In the genomic region with DNA sequence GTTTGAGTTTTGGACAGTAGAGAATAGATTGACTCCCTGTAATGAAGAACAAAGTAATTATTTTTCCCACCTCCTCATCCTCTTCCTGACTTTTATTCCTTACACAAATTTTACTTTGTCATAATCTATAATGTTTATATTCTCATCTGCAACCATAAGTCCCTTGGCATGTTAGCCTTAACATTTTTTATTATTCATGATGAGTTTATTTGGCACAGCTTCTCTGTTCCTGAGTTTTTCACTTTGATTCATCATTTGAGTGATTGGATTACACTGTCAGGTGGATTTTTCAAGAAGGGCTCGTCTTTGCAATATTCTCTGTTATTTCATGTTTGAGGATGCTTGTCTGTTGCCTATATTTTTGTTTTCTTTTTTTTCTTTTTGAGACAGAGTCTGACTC, we compare ENCODE assay signal across 21 cellular contexts. TPM values are rescaled to one million over a fixed set of nuclear protein-coding genes. Genes with fewer than 3 reads are reported as not detected.
A peak's percentile ranks its signal among the peaks of the same experiment; 100 is the strongest.
DNase-seq lines count a peak whose midpoint lies in the region; FAIRE-seq and TF ChIP-seq lines count a peak whose summit lies in the region.
"Had no signal": no experiment of that assay in that cellular context is flagged by ENCODE, and none has a peak within 500 bp of the region (broad histone marks: within the 10 kb centered on the region; RNA-seq: fewer than 3 reads in every experiment).

No MANE protein-coding gene starts in this region.

- no peaks in the 10 kb centered on the region for H3K36me3 ChIP-seq in PC-9 (ENCODE audit: low read depth)
- H3K36me3 ChIP-seq: BE2C, HAP-1 had no signal

- no peaks in the 10 kb centered on the region for H3F3A ChIP-seq in PC-9 (ENCODE audit: insufficient read depth, low read depth)

- no peak overlapping the region for H2AFZ ChIP-seq in PC-9

- intact Hi-C loops in PC-9 (cut with micrococcal nuclease; ENCODE audit: unreplicated experiment): no loop called here

- POLR2A ChIA-PET in PC-9 (lab: Charles Lee; ENCODE audit: unreplicated experiment): interaction anchor here (0.7 kb wide), 1 partner anchor 14 kb away, joined by 7 read pairs; no protein-coding TSS in a partner anchor

- no peaks in the 10 kb centered on the region for H3K27me3 ChIP-seq in PC-9 (ENCODE audit: insufficient read depth, low read depth)
- H3K27me3 ChIP-seq: BE2C had no signal

- no peaks in the 10 kb centered on the region for H4K20me1 ChIP-seq in PC-9 (ENCODE audit: insufficient read depth)

- H3K79me2 ChIP-seq in PC-9 (ENCODE audit: low read depth): no peaks in the 10 kb centered on the region

- BruUV-seq in PC-9 (replicated peaks; lab: Mats Ljungman, UMichigan): no TSS peak

- in situ Hi-C loops in KBM-7 (cut with MboI; ENCODE audit: low pct_unique_long_range_greater_than_20kb, low sequenced_read_pairs): no loop called here

- peak; percentile 63 for DNase-seq in HCEC 1CT
- DNase-seq in RKO (ENCODE audit: low spot score): peak; percentile 24
- peak; percentile 33 for DNase-seq in iris pigment epithelial cell (ENCODE audit: low read depth)
- no peak for DNase-seq in KBM-7
- no peak for DNase-seq in iPS-NIHi7 (ENCODE audit: extremely low spot score)
- DNase-seq in DMS53 (lab: John Stamatoyannopoulos, UW): no peak
- no peak for DNase-seq in PC-9
- DNase-seq: ACHN; BE2C; C1 segment of cervical spinal cord; Caco-2; CD4-positive, alpha-beta T cell; DMS79 had no signal

- no peaks in the 10 kb centered on the region for H3K9me2 ChIP-seq in PC-9 (ENCODE audit: insufficient read depth)

- H3K27ac ChIP-seq in PC-9: no peak overlapping the region
- H3K27ac ChIP-seq: HL-60 had no signal

- peak; percentile 23 for FAIRE-seq in G401.6 (lab: Jason Lieb, UNC)
- FAIRE-seq: A204.1, D721Med, GM12878, GM19239, K562 had no signal

- no peaks in the 10 kb centered on the region for H3K4me1 ChIP-seq in PC-9 (replicated peaks; ENCODE audit: insufficient read depth)
- H3K4me1 ChIP-seq: BE2C, Caco-2, HAP-1 had no signal

- H3K4me2 ChIP-seq in PC-9: no peak overlapping the region

- no peak overlapping the region for H3K4me3 ChIP-seq in PC-9
- H3K4me3 ChIP-seq: GM12878, HAP-1, K562 had no signal

- no peak for TF ChIP-seq CTCF in PC-9 (conservative IDR thresholded peaks at IDR 0.05)

- H3K9me3 ChIP-seq in PC-9 (ENCODE audit: insufficient read depth, low read depth): no peaks in the 10 kb centered on the region
- H3K9me3 ChIP-seq: BE2C, Caco-2, HAP-1 had no signal

- CTCF ChIA-PET in PC-9 (lab: Charles Lee): no interaction called here

RNA-seq across cellular contexts. Expression of gene TNFRSF8, which starts 35.7 kb away (rescaled TPM):
- not detected in 2 replicates for total RNA-seq in PC-9 (2021)
- total RNA-seq: Caco-2 had no signal

Comparison
In these comparisons a context has a peak if more than half of its experiments do, and no peak if none do; other contexts are left out.
1. DNase-seq: peak in HCEC 1CT (single experiment), RKO (single experiment) and iris pigment epithelial cell (single experiment); none in KBM-7 (single experiment), iPS-NIHi7 (single experiment), DMS53 (single experiment) and PC-9 (0 of 2).